ENCODE assay signal across 1 cellular context in genomic region chr7:66142996-66143395, GRCh38.
TF ChIP-seq lines count a peak whose summit lies in the region.

No MANE protein-coding gene starts in this region.

TF ChIP-seq in SK-N-SH treated with all-trans-retinoic acid at 6 μM for 48 hours, 23 proteins besides CTCF, POLR2A, EP300 and RAD21 (continued from another document):
- TF ChIP-seq, protein P1, sequence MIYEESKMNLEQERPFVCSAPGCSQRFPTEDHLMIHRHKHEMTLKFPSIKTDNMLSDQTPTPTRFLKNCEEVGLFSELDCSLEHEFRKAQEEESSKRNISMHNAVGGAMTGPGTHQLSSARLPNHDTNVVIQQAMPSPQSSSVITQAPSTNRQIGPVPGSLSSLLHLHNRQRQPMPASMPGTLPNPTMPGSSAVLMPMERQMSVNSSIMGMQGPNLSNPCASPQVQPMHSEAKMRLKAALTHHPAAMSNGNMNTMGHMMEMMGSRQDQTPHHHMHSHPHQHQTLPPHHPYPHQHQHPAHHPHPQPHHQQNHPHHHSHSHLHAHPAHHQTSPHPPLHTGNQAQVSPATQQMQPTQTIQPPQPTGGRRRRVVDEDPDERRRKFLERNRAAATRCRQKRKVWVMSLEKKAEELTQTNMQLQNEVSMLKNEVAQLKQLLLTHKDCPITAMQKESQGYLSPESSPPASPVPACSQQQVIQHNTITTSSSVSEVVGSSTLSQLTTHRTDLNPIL (CRISPR knock-in tag; IDR thresholded peaks at IDR 0.05; ENCODE audit: low read depth): no peak
TF ChIP-seq in SK-N-SH treated with all-trans-retinoic acid at 6 μM for 48 hours: peak in this region for 0.
